27 cellular contexts compared by ENCODE assay signal in the genomic region with DNA sequence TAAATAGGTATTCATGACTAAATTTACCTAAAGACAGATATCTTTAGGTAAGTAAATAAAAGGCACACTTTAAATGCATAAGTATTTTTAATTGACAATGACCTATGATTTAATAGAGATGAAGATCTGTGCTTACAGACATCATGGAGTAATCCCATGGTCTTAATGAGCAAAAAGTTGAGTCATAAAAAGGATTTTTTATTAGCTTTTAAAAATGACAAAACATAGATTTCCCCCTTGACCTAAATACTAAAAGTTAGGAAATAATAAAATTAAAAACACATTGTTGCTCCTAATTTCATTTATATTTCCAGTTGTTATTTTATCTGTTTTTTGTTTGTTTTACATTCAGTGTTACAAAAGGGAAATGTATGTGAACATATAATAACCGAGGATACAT.
"Had no signal": no experiment of that assay in that cellular context is flagged by ENCODE, and none has a peak within 500 bp of the region (broad histone marks: within the 10 kb centered on the region; RNA-seq: fewer than 3 reads in every experiment).

No MANE protein-coding gene starts in this region.

- H3K9me3 ChIP-seq: adrenal gland, Peyer's patch, SJSA1 had no signal

- H3K27ac Mint-ChIP-seq: activated B cell treated with CpG ODN at 0.5 μM for 24 hours; activated CD4-positive, alpha-beta memory T cell treated with anti-CD3 and anti-CD28 coated beads for 36 hours; activated CD4-positive, alpha-beta T cell treated with anti-CD3 and anti-CD28 coated beads, Interleukin-2, amount 10 ng/mL, durations not matched to agents 7 days and 5 days; activated naive CD4-positive, alpha-beta T cell treated with anti-CD3 and anti-CD28 coated beads for 36 hours; activated naive CD8-positive, alpha-beta T cell treated with anti-CD3 and anti-CD28 coated beads for 36 hours; activated T-helper 17 cell treated with anti-CD3 and anti-CD28 coated beads, Interleukin-2, amount 50 U/mL, for 72 hours; T-cell had no signal

- H3K36me3 Mint-ChIP-seq: activated CD4-positive, alpha-beta memory T cell treated with anti-CD3 and anti-CD28 coated beads for 36 hours; activated naive CD8-positive, alpha-beta T cell treated with anti-CD3 and anti-CD28 coated beads for 36 hours; T-cell had no signal

- ATAC-seq: activated T-helper 17 cell treated with anti-CD3 and anti-CD28 coated beads, Interleukin-2, amount 50 U/mL, for 72 hours; K562; T-cell had no signal

- FAIRE-seq: K562, TTC549 had no signal

- H3K36me3 ChIP-seq: adrenal gland, Peyer's patch, SJSA1 had no signal

- H3K4me1 ChIP-seq: Peyer's patch, SJSA1 had no signal

- H3K9me3 Mint-ChIP-seq: activated B cell treated with CpG ODN at 0.5 μM for 24 hours; activated naive CD8-positive, alpha-beta T cell treated with anti-CD3 and anti-CD28 coated beads for 36 hours had no signal

- H3K27ac ChIP-seq: adrenal gland, Peyer's patch, SJSA1 had no signal

- DNase-seq: activated B cell treated with CpG ODN at 0.5 μM for 24 hours; activated CD4-positive, alpha-beta memory T cell treated with anti-CD3 and anti-CD28 coated beads for 36 hours; activated CD4-positive, alpha-beta T cell treated with anti-CD3 and anti-CD28 coated beads, Interleukin-2, amount 10 ng/mL, durations not matched to agents 7 days and 5 days; activated CD8-positive, alpha-beta memory T cell treated with anti-CD3 and anti-CD28 coated beads for 24 hours; activated gamma-delta T cell; activated naive CD4-positive, alpha-beta T cell treated with anti-CD3 and anti-CD28 coated beads for 36 hours; activated naive CD8-positive, alpha-beta T cell treated with anti-CD3 and anti-CD28 coated beads for 36 hours; activated T-cell treated with anti-CD3 and anti-CD28 coated beads, Interleukin-2, amount 50 U/mL, for 48 hours; adrenal gland; anterior cingulate cortex; caudate nucleus; Karpas-422; MM.1S; NCI-H1105; NCI-H1436; NCI-H1694 treated with DMSO at 0.1 percent for 48 hours; NCI-H2029 treated with DMSO at 0.1 percent for 48 hours; NCI-H510A treated with DMSO at 0.1 percent for 48 hours; Peyer's patch; SHP77; T-cell; T-helper 2 cell; T1000 had no signal

- H3K4me3 ChIP-seq: adrenal gland, K562, Peyer's patch, SJSA1 had no signal

- H3K27me3 ChIP-seq: adrenal gland, Peyer's patch, SJSA1 had no signal
